In genomic region chr6:157157228-157157627, GRCh38 we compare ENCODE assay signal across 26 cellular contexts.
DNase-seq lines count a peak whose midpoint lies in the region; ATAC-seq and TF ChIP-seq lines count a peak whose summit lies in the region.
"Had no signal": no experiment of that assay in that cellular context is flagged by ENCODE, and none has a peak within 500 bp of the region (broad histone marks: within the 10 kb centered on the region; RNA-seq: fewer than 3 reads in every experiment).

No MANE protein-coding gene starts in this region.

- ATAC-seq in memory B cell (ENCODE audit: low read depth) (no peak), psoas muscle (no peak)
- ATAC-seq: activated CD4-positive, CD25-positive, alpha-beta regulatory T cell treated with anti-CD3 and anti-CD28 coated beads, Interleukin-2, amount 50 U/mL, for 24 hours; activated naive CD4-positive, alpha-beta T cell treated with anti-CD3 and anti-CD28 coated beads, Interleukin-2, amount 50 U/mL, for 72 hours; naive thymus-derived CD8-positive, alpha-beta T cell had no signal

- H3K36me3 Mint-ChIP-seq in memory B cell: peaks cover 38% of the 10 kb centered on the region

- WGBS in psoas muscle, 3 donors: 92 to 93% (median 93%) methylated on average over 10 of the region's 10 CpGs

- DNase-seq in DMS 273 (lab: John Stamatoyannopoulos, UW; ENCODE audit: unreplicated experiment): peak; percentile 12
- DNase-seq in DMS 273 treated with DMSO at 0.1 percent for 48 hours (lab: John Stamatoyannopoulos, UW): no peak
- DNase-seq in NCI-H146 (lab: John Stamatoyannopoulos, UW): peak; percentile 70
- DNase-seq in NCI-H510A treated with DMSO at 0.1 percent for 48 hours (lab: John Stamatoyannopoulos, UW): peak; percentile 71
- no peak for DNase-seq in memory B cell (ENCODE audit: low spot score in 2 of 2)
- DNase-seq in activated CD8-positive, alpha-beta memory T cell treated with anti-CD3 and anti-CD28 coated beads, Interleukin-2, amount 50 U/mL, for 4 hours: no peak
- no peak for DNase-seq in SW480 (ENCODE audit: low spot score)
- no peak for DNase-seq in psoas muscle
- DNase-seq: dorsolateral prefrontal cortex; foreskin fibroblast; KBM-7; naive thymus-derived CD8-positive, alpha-beta T cell; NCI-H1930; NK-92 treated with Interleukin-12 subunit alpha and Interleukin-12 subunit beta, amount 100 ng/mL, for 24 hours; Peyer's patch; sigmoid colon; T1000 had no signal

- H3K27me3 ChIP-seq in psoas muscle (ENCODE audit: insufficient read depth in 3 of 3, low read length in 2 of 3): no peaks in the 10 kb centered on the region
- H3K27me3 ChIP-seq: ascending aorta, dorsolateral prefrontal cortex, Peyer's patch, sigmoid colon, suprapubic skin had no signal

- H3K27me3 Mint-ChIP-seq in memory B cell: no peaks in the 10 kb centered on the region
- H3K27me3 Mint-ChIP-seq: central memory CD8-positive, alpha-beta T cell; naive thymus-derived CD8-positive, alpha-beta T cell had no signal

- no peaks in the 10 kb centered on the region for H3K9me3 Mint-ChIP-seq in memory B cell
- H3K9me3 Mint-ChIP-seq: activated naive CD4-positive, alpha-beta T cell treated with anti-CD3 and anti-CD28 coated beads, Interleukin-2, amount 50 U/mL, for 72 hours; activated T-helper 1 cell treated with anti-CD3 and anti-CD28 coated beads, Interleukin-12 subunit alpha, Interleukin-12 subunit beta, Interleukin-2, Interleukin-4 antibody, amounts not matched to agents 30 ng/mL and 10 ng/mL and 1 ng/mL, durations not matched to agents 14 hours and 24 hours and 36 hours; central memory CD8-positive, alpha-beta T cell; naive thymus-derived CD8-positive, alpha-beta T cell had no signal

- no peak overlapping the region for H3K4me3 ChIP-seq in psoas muscle
- H3K4me3 ChIP-seq: ascending aorta, dorsolateral prefrontal cortex, Peyer's patch, sigmoid colon, SK-N-MC, suprapubic skin had no signal

- H3K4me1 ChIP-seq in psoas muscle: peaks cover 12% of the 10 kb centered on the region
- H3K4me1 ChIP-seq: ascending aorta, parathyroid adenoma, Peyer's patch, suprapubic skin had no signal

- H3K4me1 Mint-ChIP-seq in memory B cell: no peaks in the 10 kb centered on the region
- H3K4me1 Mint-ChIP-seq: central memory CD8-positive, alpha-beta T cell had no signal

- no peak overlapping the region for H3K4me3 Mint-ChIP-seq in memory B cell
- H3K4me3 Mint-ChIP-seq: activated T-helper 1 cell treated with anti-CD3 and anti-CD28 coated beads, Interleukin-12 subunit alpha, Interleukin-12 subunit beta, Interleukin-2, Interleukin-4 antibody, amounts not matched to agents 30 ng/mL and 10 ng/mL and 1 ng/mL, durations not matched to agents 14 hours and 24 hours and 36 hours; central memory CD8-positive, alpha-beta T cell; naive thymus-derived CD8-positive, alpha-beta T cell had no signal

- peaks cover 0 to 17% of the 10 kb centered on the region in 2 donors for H3K36me3 ChIP-seq in psoas muscle (ENCODE audit: insufficient read depth in 1 of 2, low read depth in 1 of 2)

- H3K27ac ChIP-seq in psoas muscle: no peak overlapping the region
- H3K27ac ChIP-seq: 22Rv1, ascending aorta, dorsolateral prefrontal cortex, parathyroid adenoma, Peyer's patch, sigmoid colon, SK-N-MC, suprapubic skin had no signal

- intact Hi-C loops in psoas muscle (cut with DNase I): no loop called here

- no peak for TF ChIP-seq CTCF in psoas muscle (IDR thresholded peaks at IDR 0.05)

- no peaks in the 10 kb centered on the region for H3K9me3 ChIP-seq in psoas muscle
- H3K9me3 ChIP-seq: ascending aorta, Peyer's patch, sigmoid colon, suprapubic skin had no signal

- peak overlapping the region; percentile 14 for H3K27ac Mint-ChIP-seq in memory B cell
- H3K27ac Mint-ChIP-seq: activated naive CD4-positive, alpha-beta T cell treated with anti-CD3 and anti-CD28 coated beads, Interleukin-2, amount 50 U/mL, for 72 hours; activated T-helper 1 cell treated with anti-CD3 and anti-CD28 coated beads, Interleukin-12 subunit alpha, Interleukin-12 subunit beta, Interleukin-2, Interleukin-4 antibody, amounts not matched to agents 30 ng/mL and 10 ng/mL and 1 ng/mL, durations not matched to agents 14 hours and 24 hours and 36 hours had no signal

Comparison
In these comparisons a context has a peak if more than half of its experiments do, and no peak if none do; other contexts are left out.
1. DNase-seq: peak in DMS 273 (single experiment), NCI-H146 (single experiment) and NCI-H510A treated with DMSO at 0.1 percent for 48 hours (single experiment); none in DMS 273 treated with DMSO at 0.1 percent for 48 hours (single experiment), memory B cell (0 of 2), activated CD8-positive, alpha-beta memory T cell treated with anti-CD3 and anti-CD28 coated beads, Interleukin-2, amount 50 U/mL, for 4 hours (single experiment), SW480 (single experiment) and psoas muscle (0 of 2).